In genomic region chr9:86634501-86634900, GRCh38 we compare ENCODE assay signal across 33 cellular contexts.
"Had no signal": no experiment of that assay in that cellular context is flagged by ENCODE, and none has a peak within 500 bp of the region (broad histone marks: within the 10 kb centered on the region; RNA-seq: fewer than 3 reads in every experiment).

No MANE protein-coding gene starts in this region.

- DNase-seq: Karpas-422, Kasumi-1, MG63, MM.1S, MV-4-11, NCI-H1048, NCI-H1092, NCI-H1092 treated with DMSO at 0.1 percent for 48 hours, NCI-H1417, NCI-H1417 treated with DMSO at 0.1 percent for 48 hours, NCI-H1436, NCI-H1436 treated with DMSO at 0.1 percent for 48 hours, NCI-H146, NCI-H1694, NCI-H1694 treated with DMSO at 0.1 percent for 48 hours, NCI-H187, NCI-H187 treated with DMSO at 0.1 percent for 48 hours, NCI-H1930, NCI-H2029, NCI-H2029 treated with DMSO at 0.1 percent for 48 hours, NCI-H2081, NCI-H2081 treated with DMSO at 0.1 percent for 48 hours, NCI-H2107, NCI-H2171, NCI-H2171 treated with DMSO at 0.1 percent for 48 hours, NCI-H2227 treated with DMSO at 0.1 percent for 48 hours, NCI-H226, NCI-H345, NCI-H446, NCI-H446 treated with DMSO at 0.1 percent for 48 hours, NCI-H510A, NCI-H510A treated with DMSO at 0.1 percent for 48 hours had no signal

- H3K9me3 ChIP-seq: MG63 had no signal

- H3K9ac ChIP-seq: KMS-11 had no signal

- H3K4me3 ChIP-seq: MG63 had no signal

- H3K36me3 ChIP-seq: MG63 had no signal

- H3K27me3 ChIP-seq: MG63 had no signal

- H3K4me2 ChIP-seq: KMS-11 had no signal

- H3K27ac ChIP-seq: KMS-11 had no signal
